In the genomic region with DNA sequence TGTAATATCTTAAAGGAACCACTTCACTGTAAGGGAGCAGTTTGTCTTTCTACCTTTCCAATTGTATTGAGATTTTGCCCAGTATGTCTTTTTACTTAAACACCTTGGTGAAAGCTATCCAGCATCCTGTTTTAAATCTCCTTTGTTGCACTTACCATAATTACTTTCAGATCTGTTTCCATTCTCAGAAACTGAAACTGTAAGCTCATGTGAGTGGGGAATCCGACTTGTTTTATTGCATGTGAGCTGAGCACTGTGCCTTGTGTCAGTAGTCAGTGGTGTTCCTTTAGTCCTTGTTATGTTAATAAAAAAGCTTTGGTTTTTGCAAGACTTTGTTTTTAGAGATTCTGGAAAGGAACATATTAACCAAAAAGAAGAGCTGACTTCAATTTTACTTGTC, we compare ENCODE assay signal across 9 cellular contexts. TPM values are rescaled to one million over a fixed set of nuclear protein-coding genes. Genes with fewer than 3 reads are reported as not detected.
DNase-seq lines count a peak whose midpoint lies in the region; ATAC-seq and TF ChIP-seq lines count a peak whose summit lies in the region.
"Had no signal": no experiment of that assay in that cellular context is flagged by ENCODE, and none has a peak within 500 bp of the region (broad histone marks: within the 10 kb centered on the region; RNA-seq: fewer than 3 reads in every experiment).

No MANE protein-coding gene starts in this region.

- in situ Hi-C loops in SK-MEL-5 (cut with HindIII; ENCODE audit: low pct_unique_long_range_greater_than_20kb, low sequenced_read_pairs) (no loop called here), brain microvascular endothelial cell (cut with HindIII; ENCODE audit: low pct_ligation_motif_present, low sequenced_read_pairs) (no loop called here)

- 12 to 29% methylated on average over 1 of the region's 1 CpG for WGBS in esophagus squamous epithelium, 2 donors

- intact Hi-C loops in esophagus squamous epithelium (cut with DNase I), result no loop called here

- no peaks in the 10 kb centered on the region for H3K9me3 ChIP-seq in esophagus squamous epithelium

- no peak for TF ChIP-seq CTCF in brain microvascular endothelial cell (IDR thresholded peaks at IDR 0.05; ENCODE audit: low read depth, low read length, missing control alignments)
- TF ChIP-seq CTCF in esophagus squamous epithelium (IDR thresholded peaks at IDR 0.05), result no peak

- peaks cover 6 to 28% (median 7%) of the 10 kb centered on the region in 3 donors for H3K4me1 ChIP-seq in esophagus squamous epithelium

- H3K36me3 ChIP-seq in brain microvascular endothelial cell (replicated peaks), result no peaks in the 10 kb centered on the region
- peaks cover 0 to 3% (median 0%) of the 10 kb centered on the region in 3 donors for H3K36me3 ChIP-seq in esophagus squamous epithelium

- H3K27ac ChIP-seq in brain microvascular endothelial cell (no peak overlapping the region), esophagus squamous epithelium (no peak overlapping the region)

- ATAC-seq in GM18519 (IDR thresholded peaks at IDR 0.05; ENCODE audit: low FRiP score, unreplicated experiment), result peak; percentile 76
- ATAC-seq in HG02610 (IDR thresholded peaks at IDR 0.05; ENCODE audit: unreplicated experiment), result peak; percentile 78

- TF ChIP-seq POLR2A in esophagus squamous epithelium (IDR thresholded peaks at IDR 0.05), result no peak

- DNase-seq in SK-MEL-5 (ENCODE audit: low read depth, low spot score) (peak; percentile 22), myocyte (ENCODE audit: low read depth) (peak; percentile 23), brain microvascular endothelial cell (no peak), esophagus squamous epithelium (lab: John Stamatoyannopoulos, UW) (no peak), GM03348 (ENCODE audit: low spot score) (no peak), NCI-H345 treated with DMSO at 0.1 percent for 48 hours (lab: John Stamatoyannopoulos, UW; ENCODE audit: unreplicated experiment) (no peak)

- no peaks in the 10 kb centered on the region for H3K27me3 ChIP-seq in brain microvascular endothelial cell (replicated peaks)
- peaks cover 0 to 5% (median 0%) of the 10 kb centered on the region in 4 donors for H3K27me3 ChIP-seq in esophagus squamous epithelium

- H3K4me3 ChIP-seq in brain microvascular endothelial cell (ENCODE audit: low read depth, low read length) (no peak overlapping the region), esophagus squamous epithelium (no peak overlapping the region)
- H3K4me3 ChIP-seq: lung had no signal

RNA-seq across cellular contexts. Expression of a gene that starts 42.2 kb away (rescaled TPM):
- total RNA-seq in SK-MEL-5 (2014; rRNA removed; shearing (Covaris generic)), result 25.2 and 31.6 TPM in 2 replicates
- polyA plus RNA-seq in SK-MEL-5 (2015; cell fraction: cytosol; rRNA removed), result 13.4 and 17.9 TPM in 2 replicates
- polyA plus RNA-seq in SK-MEL-5 (2015; cell fraction: nucleus; rRNA removed), result 15.9 and 17.7 TPM in 2 replicates
- total RNA-seq in myocyte (45.8 and 46.2 TPM in 2 replicates), esophagus squamous epithelium (10 to 100 TPM in 3 of 4 donors, 1 to 10 TPM in 1; 5.2 to 40.2 (median 26.0) TPM)
- polyA plus RNA-seq in myocyte (2012), result 18.5 TPM

Comparison
In these comparisons a context has a peak if more than half of its experiments do, and no peak if none do; other contexts are left out.
1. DNase-seq: peak in SK-MEL-5 (single experiment) and myocyte (single experiment); none in brain microvascular endothelial cell (single experiment), esophagus squamous epithelium (single experiment), GM03348 (single experiment) and NCI-H345 treated with DMSO at 0.1 percent for 48 hours (single experiment).